31 cellular contexts compared by ENCODE assay signal in the genomic region with DNA sequence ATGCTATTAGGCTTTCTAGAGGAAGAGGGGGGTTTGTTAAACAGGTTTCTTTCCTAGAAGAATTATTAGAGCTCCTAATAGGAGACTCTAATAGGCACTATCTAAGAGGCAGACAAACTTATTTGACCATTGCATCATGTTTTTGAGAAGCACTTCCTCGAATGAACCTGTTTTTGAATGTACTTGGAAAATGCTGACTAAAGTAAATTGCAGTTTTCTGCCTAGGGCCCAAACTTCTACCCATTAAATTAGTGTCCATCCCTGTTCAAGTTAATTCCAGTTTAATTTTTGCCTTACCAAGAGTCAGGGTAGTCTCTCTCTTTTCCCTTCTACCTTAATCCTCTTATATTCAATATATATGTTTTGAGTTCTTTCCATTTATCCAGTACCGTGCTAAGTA.
"Had no signal": no experiment of that assay in that cellular context is flagged by ENCODE, and none has a peak within 500 bp of the region (broad histone marks: within the 10 kb centered on the region; RNA-seq: fewer than 3 reads in every experiment).

No MANE protein-coding gene starts in this region.

- H3K36me3 ChIP-seq: adrenal gland, esophagus squamous epithelium, gastroesophageal sphincter, heart right ventricle, WERI-Rb-1 had no signal

- H3K4me1 ChIP-seq: adrenal gland, body of pancreas, esophagus squamous epithelium, gastroesophageal sphincter, heart right ventricle had no signal

- H3K4me3 ChIP-seq: adrenal gland, body of pancreas, esophagus squamous epithelium, gastroesophageal sphincter, heart right ventricle, hepatocyte had no signal

- H3K79me2 ChIP-seq: hepatocyte had no signal

- H3K27ac ChIP-seq: adrenal gland, body of pancreas, epithelial cell of prostate, esophagus squamous epithelium, gastroesophageal sphincter, heart right ventricle, hepatocyte, WERI-Rb-1 had no signal

- ATAC-seq: activated CD4-positive, CD25-positive, alpha-beta regulatory T cell treated with anti-CD3 and anti-CD28 coated beads, Interleukin-2, amount 50 U/mL, for 24 hours; activated CD8-positive, alpha-beta memory T cell treated with anti-CD3 and anti-CD28 coated beads, Interleukin-2, amount 10 ng/mL, durations not matched to agents 7 days and 5 days; activated CD8-positive, alpha-beta T cell treated with anti-CD3 and anti-CD28 coated beads, Interleukin-2, amount 10 ng/mL, durations not matched to agents 7 days and 5 days; activated naive CD8-positive, alpha-beta T cell treated with anti-CD3 and anti-CD28 coated beads, Interleukin-2, amount 50 U/mL, for 24 hours; body of pancreas; effector memory CD8-positive, alpha-beta T cell; gastroesophageal sphincter; heart right ventricle had no signal

- H2AFZ ChIP-seq: hepatocyte had no signal

- H3K9me3 ChIP-seq: adrenal gland, body of pancreas, gastroesophageal sphincter had no signal

- H3K27me3 ChIP-seq: adrenal gland, body of pancreas, esophagus squamous epithelium, gastroesophageal sphincter, heart right ventricle, hepatocyte had no signal

- H3K4me2 ChIP-seq: hepatocyte had no signal

- FAIRE-seq: colon had no signal

- DNase-seq: activated B cell treated with CpG ODN at 0.5 μM for 24 hours; activated CD4-positive, alpha-beta memory T cell treated with anti-CD3 and anti-CD28 coated beads for 36 hours; activated CD4-positive, alpha-beta T cell treated with anti-CD3 and anti-CD28 coated beads, Interleukin-2, amount 10 ng/mL, durations not matched to agents 24 days and 14 days; activated CD8-positive, alpha-beta memory T cell treated with anti-CD3 and anti-CD28 coated beads, Interleukin-2, amount 10 ng/mL, durations not matched to agents 7 days and 5 days; activated CD8-positive, alpha-beta memory T cell treated with anti-CD3 and anti-CD28 coated beads, Interleukin-2, amount 50 U/mL, for 4 hours; activated CD8-positive, alpha-beta T cell treated with anti-CD3 and anti-CD28 coated beads, Interleukin-2, amount 10 ng/mL, durations not matched to agents 7 days and 5 days; activated effector memory CD4-positive, alpha-beta T cell treated with anti-CD3 and anti-CD28 coated beads, Interleukin-2, amount 50 U/mL, for 16 hours; activated naive CD4-positive, alpha-beta T cell treated with anti-CD3 and anti-CD28 coated beads for 36 hours; activated naive CD8-positive, alpha-beta T cell treated with anti-CD3 and anti-CD28 coated beads for 36 hours; activated naive CD8-positive, alpha-beta T cell treated with anti-CD3 and anti-CD28 coated beads, Interleukin-2, amount 50 U/mL, for 24 hours; activated T-cell treated with anti-CD3 and anti-CD28 coated beads, Interleukin-2, amount 50 U/mL, for 1 hour; activated T-cell treated with anti-CD3 and anti-CD28 coated beads, Interleukin-2, amount 50 U/mL, for 48 hours; adrenal gland; amygdala; aorta; body of pancreas; caudate nucleus; cortex of kidney; dermis blood vessel endothelial cell; effector CD4-positive, alpha-beta T cell; effector memory CD8-positive, alpha-beta T cell; esophagus squamous epithelium; foreskin melanocyte; heart right ventricle; T1000; WERI-Rb-1 had no signal
